In the genomic region with DNA sequence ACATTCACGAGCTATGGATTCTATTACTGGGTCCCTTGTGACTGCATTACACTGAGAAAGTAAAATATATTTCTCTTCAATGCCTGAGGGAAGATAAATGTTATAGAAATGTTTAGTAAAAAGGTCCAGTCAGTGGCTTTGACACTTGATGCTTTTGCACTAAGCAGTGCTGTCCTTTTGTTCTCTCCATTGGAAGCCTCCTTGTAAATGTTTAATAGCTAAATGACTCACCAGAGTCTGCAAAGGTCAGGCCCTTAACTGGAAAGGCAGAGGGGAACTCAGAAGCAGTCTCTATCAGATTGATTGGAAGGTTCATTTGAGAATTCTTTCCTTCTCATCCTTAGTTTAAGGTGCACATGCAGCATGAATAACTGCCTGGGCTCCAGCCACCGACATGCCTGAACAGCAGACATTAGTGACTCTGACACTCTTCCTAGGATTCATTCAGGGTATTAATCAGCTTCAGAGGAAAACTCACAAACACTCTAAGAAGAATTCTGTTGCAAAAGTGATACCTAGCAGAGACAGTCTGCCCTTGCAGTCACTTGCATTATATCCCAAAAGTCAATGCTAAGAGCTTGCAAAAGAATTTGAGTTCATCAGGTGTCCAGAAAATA, we compare ENCODE assay signal across 1 cellular context.
TF ChIP-seq lines count a peak whose summit lies in the region.

No MANE protein-coding gene starts in this region.

TF ChIP-seq in SK-N-SH treated with all-trans-retinoic acid at 6 μM for 48 hours, 23 proteins besides CTCF, POLR2A, EP300 and RAD21 (continued from another document):
- TF ChIP-seq CSRNP3 (CRISPR knock-in tag; IDR thresholded peaks at IDR 0.05) (no peak), ZC3H10 (CRISPR knock-in tag; IDR thresholded peaks at IDR 0.05) (no peak), PPARA (CRISPR knock-in tag; IDR thresholded peaks at IDR 0.05; ENCODE audit: borderline replicate concordance) (no peak), TOX (CRISPR knock-in tag; IDR thresholded peaks at IDR 0.05; ENCODE audit: borderline replicate concordance) (no peak), BACH2 (CRISPR knock-in tag; IDR thresholded peaks at IDR 0.05; ENCODE audit: borderline replicate concordance) (no peak), OSR1 (CRISPR knock-in tag; IDR thresholded peaks at IDR 0.05) (no peak), TSHZ2 (CRISPR knock-in tag; IDR thresholded peaks at IDR 0.05) (no peak), ARNTL (CRISPR knock-in tag; IDR thresholded peaks at IDR 0.05; ENCODE audit: borderline replicate concordance, low read depth) (no peak), SNAI2 (CRISPR knock-in tag; IDR thresholded peaks at IDR 0.05) (no peak)
